In the genomic region with DNA sequence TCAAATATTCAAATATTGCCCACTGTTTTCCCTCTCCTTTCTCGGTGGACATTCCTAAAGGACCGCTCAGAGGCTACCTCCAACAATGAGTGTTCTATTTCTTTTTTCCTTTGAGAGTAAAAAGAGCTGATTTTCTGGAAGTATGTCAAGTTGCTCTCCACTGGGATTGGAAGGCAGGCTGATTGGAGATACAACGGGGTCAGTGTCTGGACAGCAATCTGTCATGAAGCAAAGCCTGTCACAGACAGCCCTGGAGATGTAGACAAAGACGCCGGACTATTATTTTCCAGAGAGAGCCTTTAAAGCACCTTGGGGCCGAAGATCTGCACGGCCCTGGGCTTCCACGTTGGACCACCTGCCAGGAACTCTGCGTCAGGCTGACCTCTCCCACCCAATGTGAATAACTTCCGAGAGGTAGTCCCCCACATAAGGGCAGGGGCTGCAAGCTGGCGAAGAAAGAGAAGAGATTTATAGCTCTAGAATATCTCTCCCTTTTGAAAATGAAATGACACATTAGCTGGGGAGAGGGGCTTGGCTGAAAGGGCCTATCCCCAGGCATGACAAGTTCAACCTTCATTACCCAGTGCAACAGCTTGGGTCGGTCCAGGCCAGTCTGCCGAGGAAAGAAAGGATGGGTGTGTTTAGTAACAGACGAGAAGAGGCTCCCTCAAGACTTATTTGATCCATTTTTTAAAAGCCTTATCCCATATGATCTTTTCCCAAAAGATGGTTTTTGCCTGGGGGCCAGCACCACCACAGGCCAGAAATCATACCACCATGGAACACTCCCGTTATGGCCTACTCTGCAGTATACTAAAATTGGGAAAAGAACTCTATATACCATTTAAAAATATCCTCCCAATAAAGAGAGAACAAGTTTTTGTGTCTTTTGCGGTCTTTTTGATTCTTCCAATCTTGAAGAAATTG, we compare ENCODE assay signal across 14 cellular contexts.
DNase-seq lines count a peak whose midpoint lies in the region; ATAC-seq and TF ChIP-seq lines count a peak whose summit lies in the region.
"Had no signal": no experiment of that assay in that cellular context is flagged by ENCODE, and none has a peak within 500 bp of the region (broad histone marks: within the 10 kb centered on the region; RNA-seq: fewer than 3 reads in every experiment).

No MANE protein-coding gene starts in this region.

- DNase-seq in Ammon's horn (ENCODE audit: low spot score) (peak; percentile 76), medulla oblongata (ENCODE audit: extremely low spot score) (peak; percentile 87), prostate gland (ENCODE audit: low spot score) (no peak), GF-D8 (lab: John Stamatoyannopoulos, UW) (no peak)
- DNase-seq in CD4-positive, alpha-beta memory T cell = peak in 1 of 5 donors; percentile 8
- no peak for DNase-seq in activated CD8-positive, alpha-beta memory T cell treated with anti-CD3 and anti-CD28 coated beads, Interleukin-2, amount 10 ng/mL, durations not matched to agents 7 days and 5 days
- DNase-seq: effector memory CD4-positive, alpha-beta T cell; left cardiac atrium; MV-4-11; NCI-H524 treated with DMSO at 0.1 percent for 48 hours; SIG-M5; testis had no signal

- H3K27ac Mint-ChIP-seq in CD4-positive, alpha-beta memory T cell = peak overlapping the region; percentile 12 to 90 (median 69)
- H3K27ac Mint-ChIP-seq in activated CD8-positive, alpha-beta memory T cell treated with anti-CD3 and anti-CD28 coated beads, Interleukin-2, amount 10 ng/mL, durations not matched to agents 7 days and 5 days = no peak overlapping the region

- peaks cover 24 to 40% (median 32%) of the 10 kb centered on the region in 4 donors for H3K4me1 Mint-ChIP-seq in CD4-positive, alpha-beta memory T cell
- H3K4me1 Mint-ChIP-seq in activated CD8-positive, alpha-beta memory T cell treated with anti-CD3 and anti-CD28 coated beads, Interleukin-2, amount 10 ng/mL, durations not matched to agents 7 days and 5 days = peaks cover 17% of the 10 kb centered on the region

- no peaks in the 10 kb centered on the region for H3K9me3 Mint-ChIP-seq in CD4-positive, alpha-beta memory T cell
- H3K9me3 Mint-ChIP-seq in activated CD8-positive, alpha-beta memory T cell treated with anti-CD3 and anti-CD28 coated beads, Interleukin-2, amount 10 ng/mL, durations not matched to agents 7 days and 5 days (ENCODE audit: low read depth) = peaks cover 2% of the 10 kb centered on the region

- intact Hi-C loops in CD4-positive, alpha-beta memory T cell (cut with micrococcal nuclease) = loop anchor here (1.0 to 2.0 kb wide), 2 partner anchors 21 to 26 kb away; no protein-coding TSS in a partner anchor
- intact Hi-C loops in prostate gland (cut with DNase I) = no loop called here

- CTCF ChIA-PET in CD4-positive, alpha-beta memory T cell (lab: Charles Lee; ENCODE audit: partially characterized antibody) = interaction anchor here (0.8 to 2.3 kb wide), 11 partner anchors 10 to 227 kb away, joined by 3 to 12 read pairs (median 5); no protein-coding TSS in a partner anchor
- CTCF ChIA-PET in activated CD8-positive, alpha-beta memory T cell treated with anti-CD3 and anti-CD28 coated beads, Interleukin-2, amount 10 ng/mL, durations not matched to agents 7 days and 5 days (lab: Charles Lee) = interaction anchor here (0.7 to 1.0 kb wide), 3 partner anchors 10 to 52 kb away, joined by 3 read pairs; no protein-coding TSS in a partner anchor

- H3K36me3 ChIP-seq in CD4-positive, alpha-beta memory T cell (ENCODE audit: insufficient read depth, low read length) = no peaks in the 10 kb centered on the region
- H3K36me3 ChIP-seq in prostate gland = no peaks in the 10 kb centered on the region

- WGBS in prostate gland = 92% methylated on average over 16 of the region's 16 CpGs

- H3K4me1 ChIP-seq in CD4-positive, alpha-beta memory T cell (ENCODE audit: insufficient read depth, low read length) = peaks cover 27% of the 10 kb centered on the region
- H3K4me1 ChIP-seq in prostate gland (replicated peaks) = no peaks in the 10 kb centered on the region
- H3K4me1 ChIP-seq: testis had no signal

- no peaks in the 10 kb centered on the region for H3K9me3 ChIP-seq in CD4-positive, alpha-beta memory T cell (ENCODE audit: control insufficient read depth in 1 of 2, low read length in 2 of 2)
- H3K9me3 ChIP-seq in prostate gland = no peaks in the 10 kb centered on the region
- H3K9me3 ChIP-seq: testis had no signal

- no peak for TF ChIP-seq CTCF in prostate gland (IDR thresholded peaks at IDR 0.05)

- no peaks in the 10 kb centered on the region for H3K36me3 Mint-ChIP-seq in CD4-positive, alpha-beta memory T cell
- H3K36me3 Mint-ChIP-seq in activated CD8-positive, alpha-beta memory T cell treated with anti-CD3 and anti-CD28 coated beads, Interleukin-2, amount 10 ng/mL, durations not matched to agents 7 days and 5 days = peaks cover 6% of the 10 kb centered on the region

- no peak overlapping the region for H3K27ac ChIP-seq in CD4-positive, alpha-beta memory T cell (ENCODE audit: low read depth, low read length)
- H3K27ac ChIP-seq in angular gyrus (ENCODE audit: low read depth, low read length) = peak overlapping the region; percentile 67
- no peak overlapping the region for H3K27ac ChIP-seq in prostate gland
- H3K27ac ChIP-seq: testis had no signal

- H3K27me3 ChIP-seq in CD4-positive, alpha-beta memory T cell (ENCODE audit: insufficient read depth, low read length) = no peaks in the 10 kb centered on the region
- no peaks in the 10 kb centered on the region for H3K27me3 ChIP-seq in prostate gland (replicated peaks; ENCODE audit: insufficient read depth)
- H3K27me3 ChIP-seq: testis had no signal

- peak overlapping the region; percentile 42 to 77 (median 68) for H3K4me3 Mint-ChIP-seq in CD4-positive, alpha-beta memory T cell
- no peak overlapping the region for H3K4me3 Mint-ChIP-seq in activated CD8-positive, alpha-beta memory T cell treated with anti-CD3 and anti-CD28 coated beads, Interleukin-2, amount 10 ng/mL, durations not matched to agents 7 days and 5 days

- no peak for ATAC-seq in activated CD8-positive, alpha-beta memory T cell treated with anti-CD3 and anti-CD28 coated beads, Interleukin-2, amount 10 ng/mL, durations not matched to agents 7 days and 5 days
- no peak for ATAC-seq in HG02840 (IDR thresholded peaks at IDR 0.05; ENCODE audit: low FRiP score, unreplicated experiment)
- ATAC-seq: left cardiac atrium had no signal

- no peaks in the 10 kb centered on the region for H3K27me3 Mint-ChIP-seq in CD4-positive, alpha-beta memory T cell
- H3K27me3 Mint-ChIP-seq in activated CD8-positive, alpha-beta memory T cell treated with anti-CD3 and anti-CD28 coated beads, Interleukin-2, amount 10 ng/mL, durations not matched to agents 7 days and 5 days = no peaks in the 10 kb centered on the region

- POLR2A ChIA-PET in CD4-positive, alpha-beta memory T cell (lab: Charles Lee; ENCODE audit: partially characterized antibody) = interaction anchor here (0.8 to 2.5 kb wide), 10 partner anchors 9 to 61 kb away, joined by 3 to 21 read pairs (median 6); no protein-coding TSS in a partner anchor

- no peak overlapping the region for H3K4me3 ChIP-seq in CD4-positive, alpha-beta memory T cell (ENCODE audit: low read length in 2 of 2)
- H3K4me3 ChIP-seq in prostate gland = no peak overlapping the region
- H3K4me3 ChIP-seq: testis had no signal

- TF ChIP-seq POLR2A in prostate gland (IDR thresholded peaks at IDR 0.05) = no peak

Comparison
In these comparisons a context has a peak if more than half of its experiments do, and no peak if none do; other contexts are left out.
1. DNase-seq: peak in Ammon's horn (single experiment) and medulla oblongata (single experiment); none in activated CD8-positive, alpha-beta memory T cell treated with anti-CD3 and anti-CD28 coated beads, Interleukin-2, amount 10 ng/mL, durations not matched to agents 7 days and 5 days (single experiment), prostate gland (single experiment) and GF-D8 (single experiment).